Comparison of ENCODE assay signal across 11 cellular contexts in genomic region chr3:196180346-196180745, GRCh38. TPM values are rescaled to one million over a fixed set of nuclear protein-coding genes. Genes with fewer than 3 reads are reported as not detected.
DNase-seq lines count a peak whose midpoint lies in the region; ATAC-seq and TF ChIP-seq lines count a peak whose summit lies in the region.
"Had no signal": no experiment of that assay in that cellular context is flagged by ENCODE, and none has a peak within 500 bp of the region (broad histone marks: within the 10 kb centered on the region; RNA-seq: fewer than 3 reads in every experiment).

No MANE protein-coding gene starts in this region.

- H3K4me2 ChIP-seq in mammary epithelial cell (ENCODE audit: insufficient read depth, low read depth, low read length): peak overlapping the region; percentile 63
- H3K4me2 ChIP-seq: smooth muscle cell had no signal

- H3K4me3 ChIP-seq in mammary epithelial cell (replicated peaks in 1 of 3; ENCODE audit: insufficient read depth in 1 of 3, low read depth in 2 of 3, low read length in 3 of 3) (no peak overlapping the region), breast epithelium (no peak overlapping the region), lower lobe of right lung (no peak overlapping the region), upper lobe of right lung (no peak overlapping the region), tibial artery (no peak overlapping the region)
- H3K4me3 ChIP-seq: smooth muscle cell had no signal

- H3K9me3 ChIP-seq in mammary epithelial cell (replicated peaks; ENCODE audit: insufficient read depth, low read length) (no peaks in the 10 kb centered on the region), breast epithelium (no peaks in the 10 kb centered on the region), lower lobe of right lung (no peaks in the 10 kb centered on the region), upper lobe of right lung (no peaks in the 10 kb centered on the region), tibial artery (no peaks in the 10 kb centered on the region)

- intact Hi-C loops in mammary epithelial cell (cut with micrococcal nuclease) (no loop called here), breast epithelium (cut with DNase I; ENCODE audit: low total_unique reads) (no loop called here), lower lobe of right lung (cut with DNase I) (no loop called here), upper lobe of right lung (cut with DNase I) (no loop called here), tibial artery (cut with DNase I; ENCODE audit: low total_unique reads) (no loop called here)

- H3K79me2 ChIP-seq in mammary epithelial cell (ENCODE audit: insufficient read depth, low read length): no peaks in the 10 kb centered on the region

- no peak for ATAC-seq in activated CD8-positive, alpha-beta T cell treated with anti-CD3 and anti-CD28 coated beads, Interleukin-2, amount 10 ng/mL, durations not matched to agents 7 days and 5 days
- ATAC-seq in lower lobe of right lung: no peak
- ATAC-seq in upper lobe of right lung: no peak
- no peak for ATAC-seq in HG03095 (IDR thresholded peaks at IDR 0.05; ENCODE audit: unreplicated experiment)

- H3K27me3 ChIP-seq in mammary epithelial cell (ENCODE audit: insufficient read depth, low read length) (no peaks in the 10 kb centered on the region), breast epithelium (no peaks in the 10 kb centered on the region), lower lobe of right lung (ENCODE audit: low read depth) (no peaks in the 10 kb centered on the region), upper lobe of right lung (no peaks in the 10 kb centered on the region), tibial artery (no peaks in the 10 kb centered on the region)

- H3K4me1 Mint-ChIP-seq in activated CD8-positive, alpha-beta T cell treated with anti-CD3 and anti-CD28 coated beads, Interleukin-2, amount 10 ng/mL, durations not matched to agents 7 days and 5 days (ENCODE audit: low read depth): peaks cover 63% of the 10 kb centered on the region

- dilution Hi-C loops in mammary epithelial cell (cut with HindIII; ENCODE audit: low sequenced_read_pairs): no loop called here

- H3K27ac ChIP-seq in mammary epithelial cell (ENCODE audit: insufficient read depth, low read depth, low read length) (no peak overlapping the region), breast epithelium (peak overlapping the region in 1 of 2 donors; percentile 14), lower lobe of right lung (peak overlapping the region; percentile 60), upper lobe of right lung (peak overlapping the region; percentile 55), tibial artery (no peak overlapping the region)

- H3K9ac ChIP-seq in mammary epithelial cell (ENCODE audit: insufficient read depth, low read length): no peak overlapping the region

- TF ChIP-seq CTCF in mammary epithelial cell (conservative IDR thresholded peaks at IDR 0.05 in 1 of 2, IDR thresholded peaks at IDR 0.05 in 1 of 2; ENCODE audit: extremely low read depth in 1 of 2, insufficient read depth in 1 of 2, low read depth in 1 of 2, low read length in 2 of 2): no peak
- TF ChIP-seq CTCF in breast epithelium (IDR thresholded peaks at IDR 0.05): no peak
- TF ChIP-seq CTCF in lower lobe of right lung (IDR thresholded peaks at IDR 0.05): no peak
- TF ChIP-seq CTCF in upper lobe of right lung (IDR thresholded peaks at IDR 0.05): no peak
- TF ChIP-seq CTCF in tibial artery (IDR thresholded peaks at IDR 0.05): no peak

- DNase-seq in mammary epithelial cell (no peak), breast epithelium (ENCODE audit: low spot score in 2 of 2) (no peak), lower lobe of right lung (peak; percentile 8), upper lobe of right lung (no peak), tibial artery (no peak)
- no peak for DNase-seq in activated CD8-positive, alpha-beta T cell treated with anti-CD3 and anti-CD28 coated beads, Interleukin-2, amount 10 ng/mL, durations not matched to agents 7 days and 5 days
- DNase-seq in stimulated activated CD4-positive, alpha-beta T cell treated with anti-CD3 and anti-CD28 coated beads, Interleukin-4, amount 100 ng/mL, for 1 hour: no peak

- H3K27ac Mint-ChIP-seq in activated CD8-positive, alpha-beta T cell treated with anti-CD3 and anti-CD28 coated beads, Interleukin-2, amount 10 ng/mL, durations not matched to agents 7 days and 5 days: peak overlapping the region; percentile 95

- H2AFZ ChIP-seq in mammary epithelial cell (ENCODE audit: low read depth, low read length): peak overlapping the region; percentile 91

- TF ChIP-seq POLR2A in breast epithelium (IDR thresholded peaks at IDR 0.05): no peak

- H3K9me3 Mint-ChIP-seq in activated CD8-positive, alpha-beta T cell treated with anti-CD3 and anti-CD28 coated beads, Interleukin-2, amount 10 ng/mL, durations not matched to agents 7 days and 5 days (ENCODE audit: insufficient read depth): no peaks in the 10 kb centered on the region
- H3K9me3 Mint-ChIP-seq: nephron had no signal

- 88% methylated on average over 6 of the region's 9 CpGs for WGBS in mammary epithelial cell (ENCODE audit: low coverage, missing lambda C conversion rate)

- H3K4me1 ChIP-seq in mammary epithelial cell (ENCODE audit: insufficient read depth, low read length) (peaks cover 21% of the 10 kb centered on the region), breast epithelium (no peaks in the 10 kb centered on the region), lower lobe of right lung (peaks cover 8% of the 10 kb centered on the region), upper lobe of right lung (no peaks in the 10 kb centered on the region), tibial artery (no peaks in the 10 kb centered on the region)

- H3K36me3 ChIP-seq in mammary epithelial cell (ENCODE audit: insufficient read depth, low read length): no peaks in the 10 kb centered on the region
- H3K36me3 ChIP-seq in breast epithelium: no peaks in the 10 kb centered on the region
- no peaks in the 10 kb centered on the region for H3K36me3 ChIP-seq in lower lobe of right lung
- H3K36me3 ChIP-seq in upper lobe of right lung: no peaks in the 10 kb centered on the region
- no peaks in the 10 kb centered on the region for H3K36me3 ChIP-seq in tibial artery

- no peaks in the 10 kb centered on the region for H3K27me3 Mint-ChIP-seq in activated CD8-positive, alpha-beta T cell treated with anti-CD3 and anti-CD28 coated beads, Interleukin-2, amount 10 ng/mL, durations not matched to agents 7 days and 5 days (ENCODE audit: low read depth)

- H3K4me3 Mint-ChIP-seq in activated CD8-positive, alpha-beta T cell treated with anti-CD3 and anti-CD28 coated beads, Interleukin-2, amount 10 ng/mL, durations not matched to agents 7 days and 5 days: peak overlapping the region; percentile 47
- H3K4me3 Mint-ChIP-seq: nephron had no signal

- no TSS peak for BruUV-seq in mammary epithelial cell (replicated peaks; lab: Mats Ljungman, UMichigan)

- H3K36me3 Mint-ChIP-seq in activated CD8-positive, alpha-beta T cell treated with anti-CD3 and anti-CD28 coated beads, Interleukin-2, amount 10 ng/mL, durations not matched to agents 7 days and 5 days (ENCODE audit: low read depth): peaks cover 1% of the 10 kb centered on the region

- no peaks in the 10 kb centered on the region for H4K20me1 ChIP-seq in mammary epithelial cell (ENCODE audit: insufficient read depth, low read length)

- CTCF ChIA-PET in mammary epithelial cell (lab: Charles Lee; ENCODE audit: low non-redundant PET): no interaction called here
- CTCF ChIA-PET in activated CD8-positive, alpha-beta T cell treated with anti-CD3 and anti-CD28 coated beads, Interleukin-2, amount 10 ng/mL, durations not matched to agents 7 days and 5 days (lab: Charles Lee): interaction anchor here (0.9 to 4.4 kb wide), 10 partner anchors 9 to 107 kb away, joined by 3 to 66 read pairs (median 8); no protein-coding TSS in a partner anchor

- in situ Hi-C loops in mammary epithelial cell (cut with MboI; ENCODE audit: low sequenced_read_pairs in 2 of 2): loop anchor here (5.0 to 25.0 kb wide), 2 partner anchors 98 to 343 kb away; partner anchors contain the start of gene TFRC (in 1 of the 2)

- POLR2A ChIA-PET in activated CD8-positive, alpha-beta T cell treated with anti-CD3 and anti-CD28 coated beads, Interleukin-2, amount 10 ng/mL, durations not matched to agents 7 days and 5 days (lab: Charles Lee): interaction anchor here (1.3 to 5.1 kb wide), 14 partner anchors 11 to 273 kb away, joined by 3 to 27 read pairs (median 6); no protein-coding TSS in a partner anchor

RNA-seq across cellular contexts. Expression of gene ZDHHC19, which starts 30.9 kb away (rescaled TPM):
- not detected for total RNA-seq in mammary epithelial cell
- not detected for polyA plus RNA-seq in mammary epithelial cell
- polyA minus RNA-seq in mammary epithelial cell: not detected
- not detected for total RNA-seq in breast epithelium
- total RNA-seq in activated CD8-positive, alpha-beta T cell treated with anti-CD3 and anti-CD28 coated beads, Interleukin-2, amount 10 ng/mL, durations not matched to agents 7 days and 5 days: not detected
- total RNA-seq in lower lobe of right lung: 1.0 TPM
- not detected for total RNA-seq in upper lobe of right lung
- total RNA-seq: NCI-H460, smooth muscle cell had no signal
- polyA plus RNA-seq: smooth muscle cell had no signal

RNA-seq across cellular contexts. Expression of gene SLC51A, which starts 36.0 kb away (rescaled TPM):
- total RNA-seq in mammary epithelial cell (not detected), breast epithelium (not detected), lower lobe of right lung (1.3 TPM), upper lobe of right lung (not detected)
- polyA plus RNA-seq in mammary epithelial cell: not detected
- polyA minus RNA-seq in mammary epithelial cell: not detected
- total RNA-seq in activated CD8-positive, alpha-beta T cell treated with anti-CD3 and anti-CD28 coated beads, Interleukin-2, amount 10 ng/mL, durations not matched to agents 7 days and 5 days: not detected
- total RNA-seq: NCI-H460, smooth muscle cell had no signal

Comparison
In these comparisons a context has a peak if more than half of its experiments do, and no peak if none do; other contexts are left out.
1. H3K27ac ChIP-seq: peak in lower lobe of right lung (single experiment) and upper lobe of right lung (single experiment); none in mammary epithelial cell (single experiment) and tibial artery (0 of 2).